Comparison of ENCODE assay signal across 16 cellular contexts in the genomic region with DNA sequence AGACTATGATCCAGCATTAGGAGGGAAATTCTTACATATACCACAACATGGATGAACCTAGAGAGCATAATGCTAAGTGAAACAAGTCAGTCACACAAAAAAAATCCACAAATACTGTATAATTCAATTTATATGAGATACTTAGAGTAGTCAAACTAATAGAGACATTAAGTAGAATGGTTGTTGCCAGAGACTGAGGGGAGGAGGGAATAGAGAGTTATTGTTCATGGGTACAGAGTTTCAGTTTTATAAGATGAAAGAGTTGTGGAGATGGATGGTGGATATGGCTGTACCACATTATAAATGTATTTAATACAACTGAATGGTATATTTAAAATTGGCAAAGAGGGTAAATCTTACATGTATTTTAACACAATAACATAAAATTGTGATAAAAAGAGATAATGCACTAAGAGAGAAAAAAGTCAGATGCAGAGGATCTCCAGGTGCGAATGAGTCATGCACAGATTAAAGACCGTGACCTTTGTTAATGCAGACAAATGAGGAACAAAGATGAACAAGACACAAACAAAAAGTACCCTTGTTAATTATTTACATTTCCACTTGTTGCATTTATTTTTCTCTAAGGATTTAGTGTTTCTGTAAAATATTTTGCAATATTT.
DNase-seq lines count a peak whose midpoint lies in the region; ATAC-seq and TF ChIP-seq lines count a peak whose summit lies in the region.
"Had no signal": no experiment of that assay in that cellular context is flagged by ENCODE, and none has a peak within 500 bp of the region (broad histone marks: within the 10 kb centered on the region; RNA-seq: fewer than 3 reads in every experiment).

No MANE protein-coding gene starts in this region.

- H3K36me3 ChIP-seq in GM23248 (ENCODE audit: low read depth) (no peaks in the 10 kb centered on the region), ovary (no peaks in the 10 kb centered on the region)

- H3K4me1 Mint-ChIP-seq in memory B cell: no peaks in the 10 kb centered on the region
- H3K4me1 Mint-ChIP-seq in activated CD8-positive, alpha-beta T cell treated with anti-CD3 and anti-CD28 coated beads for 36 hours (ENCODE audit: low read depth): no peaks in the 10 kb centered on the region
- H3K4me1 Mint-ChIP-seq: CD8-positive, alpha-beta memory T cell had no signal

- no peak overlapping the region for H2AFZ ChIP-seq in GM23248

- CTCF ChIA-PET in activated CD8-positive, alpha-beta T cell treated with anti-CD3 and anti-CD28 coated beads for 36 hours (lab: Charles Lee): no interaction called here

- no peaks in the 10 kb centered on the region for H3F3A ChIP-seq in GM23248 (ENCODE audit: insufficient read depth)

- H3K27me3 ChIP-seq in GM23248 (replicated peaks; ENCODE audit: insufficient read depth) (no peaks in the 10 kb centered on the region), ovary (no peaks in the 10 kb centered on the region)

- in situ Hi-C loops in GM23248 (cut with MboI): no loop called here

- no peaks in the 10 kb centered on the region for H4K20me1 ChIP-seq in GM23248 (ENCODE audit: insufficient read depth)

- H3K4me1 ChIP-seq in GM23248 (ENCODE audit: insufficient read depth) (no peaks in the 10 kb centered on the region), ovary (ENCODE audit: insufficient read depth) (no peaks in the 10 kb centered on the region)

- H3K79me2 ChIP-seq in GM23248 (ENCODE audit: insufficient read depth): no peaks in the 10 kb centered on the region

- no peak for TF ChIP-seq POLR2A in ovary (IDR thresholded peaks at IDR 0.05)

- H3K36me3 Mint-ChIP-seq in memory B cell: no peaks in the 10 kb centered on the region
- H3K36me3 Mint-ChIP-seq in activated CD8-positive, alpha-beta T cell treated with anti-CD3 and anti-CD28 coated beads for 36 hours (ENCODE audit: low read depth): no peaks in the 10 kb centered on the region
- H3K36me3 Mint-ChIP-seq: activated naive CD8-positive, alpha-beta T cell; CD8-positive, alpha-beta memory T cell had no signal

- no peak for TF ChIP-seq CTCF in activated CD8-positive, alpha-beta T cell treated with anti-CD3 and anti-CD28 coated beads for 36 hours (IDR thresholded peaks at IDR 0.05)
- TF ChIP-seq CTCF in ovary (IDR thresholded peaks at IDR 0.05): no peak

- DNase-seq in memory B cell (ENCODE audit: low spot score in 2 of 2): no peak
- DNase-seq in GM23248: no peak
- DNase-seq in activated CD8-positive, alpha-beta T cell treated with anti-CD3 and anti-CD28 coated beads for 36 hours: no peak
- DNase-seq in ovary: no peak
- DNase-seq in cerebellar nuclear complex (lab: John Stamatoyannopoulos, UW): no peak
- DNase-seq: activated CD8-positive, alpha-beta memory T cell treated with anti-CD3 and anti-CD28 coated beads for 24 hours; CD8-positive, alpha-beta memory T cell; NCI-H2107; OCI-M1; retina; stimulated activated CD4-positive, alpha-beta T cell treated with anti-CD3 and anti-CD28 coated beads, Interleukin-4, amount 100 ng/mL, for 4 hours; T-helper 2 cell had no signal

- no peak overlapping the region for H3K9ac ChIP-seq in GM23248

- H3K27ac ChIP-seq in GM23248 (no peak overlapping the region), ovary (no peak overlapping the region)

- intact Hi-C loops in activated CD8-positive, alpha-beta T cell treated with anti-CD3 and anti-CD28 coated beads for 36 hours (cut with micrococcal nuclease): no loop called here
- intact Hi-C loops in ovary (cut with DNase I): no loop called here

- H3K4me3 ChIP-seq in GM23248 (no peak overlapping the region), ovary (no peak overlapping the region)

- no peaks in the 10 kb centered on the region for H3K9me2 ChIP-seq in GM23248 (ENCODE audit: insufficient read depth)

- H3K9me3 ChIP-seq in GM23248 (ENCODE audit: low read depth): no peaks in the 10 kb centered on the region
- H3K9me3 ChIP-seq in ovary: no peaks in the 10 kb centered on the region

- H3K27ac Mint-ChIP-seq in memory B cell: no peak overlapping the region
- H3K27ac Mint-ChIP-seq in activated CD8-positive, alpha-beta T cell treated with anti-CD3 and anti-CD28 coated beads for 36 hours: no peak overlapping the region
- H3K27ac Mint-ChIP-seq: activated naive CD8-positive, alpha-beta T cell; CD8-positive, alpha-beta memory T cell had no signal

- 13 to 15% methylated on average over 2 of the region's 2 CpGs for WGBS in GM23248 (ENCODE audit: low coverage in 1 of 2, low lambda C conversion rate in 2 of 2, missing lambda C conversion rate in 2 of 2), 2 experiments
- 90 to 92% (median 91%) methylated on average over 2 of the region's 2 CpGs for WGBS in ovary, 3 donors

- POLR2A ChIA-PET in activated CD8-positive, alpha-beta T cell treated with anti-CD3 and anti-CD28 coated beads for 36 hours (lab: Charles Lee): no interaction called here

- H3K27me3 Mint-ChIP-seq in memory B cell: no peaks in the 10 kb centered on the region
- H3K27me3 Mint-ChIP-seq in activated CD8-positive, alpha-beta T cell treated with anti-CD3 and anti-CD28 coated beads for 36 hours: no peaks in the 10 kb centered on the region

- no peak overlapping the region for H3K4me2 ChIP-seq in GM23248 (ENCODE audit: unreplicated experiment)

- H3K4me3 Mint-ChIP-seq in memory B cell: no peak overlapping the region
- H3K4me3 Mint-ChIP-seq in activated CD8-positive, alpha-beta T cell treated with anti-CD3 and anti-CD28 coated beads for 36 hours: no peak overlapping the region
- H3K4me3 Mint-ChIP-seq: activated naive CD8-positive, alpha-beta T cell; CD8-positive, alpha-beta memory T cell had no signal

- ATAC-seq in GM18907 (IDR thresholded peaks at IDR 0.05; ENCODE audit: unreplicated experiment) (peak; percentile 96), GM21619 (IDR thresholded peaks at IDR 0.05; ENCODE audit: unreplicated experiment) (peak; percentile 86), HG03095 (IDR thresholded peaks at IDR 0.05; ENCODE audit: unreplicated experiment) (peak; percentile 93), memory B cell (ENCODE audit: low read depth) (peak; percentile 84)
- ATAC-seq in activated CD8-positive, alpha-beta T cell treated with anti-CD3 and anti-CD28 coated beads for 36 hours: no peak

- TF ChIP-seq EP300 in ovary (IDR thresholded peaks at IDR 0.05): no peak

- H3K9me3 Mint-ChIP-seq in memory B cell: no peaks in the 10 kb centered on the region
- H3K9me3 Mint-ChIP-seq in activated CD8-positive, alpha-beta T cell treated with anti-CD3 and anti-CD28 coated beads for 36 hours: peaks cover 4% of the 10 kb centered on the region
